ENCODE assay signal across 19 cellular contexts in genomic region chr17:43676471-43676870, GRCh38. TPM values are rescaled to one million over a fixed set of nuclear protein-coding genes. Genes with fewer than 3 reads are reported as not detected.
DNase-seq lines count a peak whose midpoint lies in the region; ATAC-seq and TF ChIP-seq lines count a peak whose summit lies in the region.
"Had no signal": no experiment of that assay in that cellular context is flagged by ENCODE, and none has a peak within 500 bp of the region (broad histone marks: within the 10 kb centered on the region; RNA-seq: fewer than 3 reads in every experiment).

No MANE protein-coding gene starts in this region.

- peaks cover under 1% of the 10 kb centered on the region for H3K4me1 ChIP-seq in PC-3 (ENCODE audit: insufficient read depth, low read length)
- H3K4me1 ChIP-seq: colonic mucosa had no signal

- ATAC-seq in PC-3 = no peak
- no peak for ATAC-seq in stimulated activated naive CD8-positive, alpha-beta T cell treated with anti-CD3 and anti-CD28 coated beads, Interleukin-15, Interleukin-2, amounts not matched to agents 100 U/mL and 50 U/mL, for 24 hours
- ATAC-seq: GM23338 had no signal

- H3K27ac ChIP-seq in PC-3 (ENCODE audit: low read length) = no peak overlapping the region
- H3K27ac ChIP-seq: adrenal gland, colonic mucosa had no signal

- peak; percentile 54 for DNase-seq in GM03348 (ENCODE audit: low spot score)
- peak; percentile 24 for DNase-seq in PC-3
- peak; percentile 66 for DNase-seq in fibroblast of peridontal ligament (ENCODE audit: extremely low read depth)
- peak; percentile 56 for DNase-seq in stromal cell of bone marrow (ENCODE audit: low read depth)
- no peak for DNase-seq in hippocampal formation (lab: John Stamatoyannopoulos, UW)
- no peak for DNase-seq in stimulated activated naive CD8-positive, alpha-beta T cell treated with anti-CD3 and anti-CD28 coated beads, Interleukin-15, Interleukin-2, amounts not matched to agents 100 U/mL and 50 U/mL, for 24 hours
- DNase-seq in NCI-H2196 (lab: John Stamatoyannopoulos, UW; ENCODE audit: unreplicated experiment) = no peak
- DNase-seq: activated CD4-positive, alpha-beta T cell treated with anti-CD3 and anti-CD28 coated beads, Interleukin-2, amount 10 ng/mL, durations not matched to agents 7 days and 5 days; activated T-cell treated with anti-CD3 and anti-CD28 coated beads, Interleukin-2, amount 50 U/mL, for 48 hours; adrenal gland; colonic mucosa; Karpas-422; NCI-H187 treated with DMSO at 0.1 percent for 48 hours; NCI-H774; retina; Right ventricle myocardium superior; T1000 had no signal

- no peaks in the 10 kb centered on the region for H3K36me3 ChIP-seq in PC-3 (ENCODE audit: low read depth, low read length)
- H3K36me3 ChIP-seq: adrenal gland, colonic mucosa had no signal

- intact Hi-C loops in PC-3 (cut with micrococcal nuclease) = no loop called here

- H3K9me2 ChIP-seq in PC-3 (replicated peaks; ENCODE audit: low read length) = no peaks in the 10 kb centered on the region

- no peak for TF ChIP-seq CTCF in PC-3 (conservative IDR thresholded peaks at IDR 0.05; ENCODE audit: low read depth, low read length)

- no peak overlapping the region for H3K9ac ChIP-seq in PC-3 (ENCODE audit: low read length)

- no peaks in the 10 kb centered on the region for H3K27me3 ChIP-seq in PC-3 (ENCODE audit: low read length)
- H3K27me3 ChIP-seq: adrenal gland, colonic mucosa had no signal

- H3K79me2 ChIP-seq in PC-3 (ENCODE audit: low read length) = no peaks in the 10 kb centered on the region

- no TSS peak for BruUV-seq in PC-3 (replicated peaks; lab: Mats Ljungman, UMichigan)

- no peak overlapping the region for H3K4me3 ChIP-seq in PC-3 (ENCODE audit: low read length)
- H3K4me3 ChIP-seq: adrenal gland, colonic mucosa, GM23338 had no signal

- CTCF ChIA-PET in PC-3 (lab: Charles Lee) = no interaction called here

- H3K4me2 ChIP-seq in PC-3 (ENCODE audit: low read length) = no peak overlapping the region
- H3K4me2 ChIP-seq: GM23338 had no signal

- no peaks in the 10 kb centered on the region for H4K20me1 ChIP-seq in PC-3 (ENCODE audit: low read length)

- POLR2A ChIA-PET in PC-3 (lab: Charles Lee; ENCODE audit: unreplicated experiment) = interaction anchor here (0.5 kb wide), 1 partner anchor 94 kb away, joined by 4 read pairs; no protein-coding TSS in a partner anchor

- H3F3A ChIP-seq in PC-3 (ENCODE audit: low read length, unreplicated experiment) = no peaks in the 10 kb centered on the region

- no peaks in the 10 kb centered on the region for H3K9me3 ChIP-seq in PC-3 (ENCODE audit: low read length)
- H3K9me3 ChIP-seq: adrenal gland, colonic mucosa had no signal

- no peak overlapping the region for H2AFZ ChIP-seq in PC-3 (ENCODE audit: low read length)

RNA-seq across cellular contexts. Expression of gene MEOX1, which starts 14.7 kb away (rescaled TPM):
- 0.84 TPM in 1 of 2 replicates, not detected in the other for total RNA-seq in PC-3 (2014; rRNA removed)
- total RNA-seq: GM23338; natural killer cell treated with Interleukin-12 subunit alpha and Interleukin-12 subunit beta and Interleukin-15 and Interleukin-18, amount 100 ng/mL, for 72 hours had no signal

Comparison
In these comparisons a context has a peak if more than half of its experiments do, and no peak if none do; other contexts are left out.
1. DNase-seq: peak in GM03348 (single experiment), PC-3 (single experiment), fibroblast of peridontal ligament (single experiment) and stromal cell of bone marrow (single experiment); none in hippocampal formation (0 of 2), stimulated activated naive CD8-positive, alpha-beta T cell treated with anti-CD3 and anti-CD28 coated beads, Interleukin-15, Interleukin-2, amounts not matched to agents 100 U/mL and 50 U/mL, for 24 hours (single experiment) and NCI-H2196 (single experiment).